ENCODE assay signal across 18 cellular contexts in the genomic region with DNA sequence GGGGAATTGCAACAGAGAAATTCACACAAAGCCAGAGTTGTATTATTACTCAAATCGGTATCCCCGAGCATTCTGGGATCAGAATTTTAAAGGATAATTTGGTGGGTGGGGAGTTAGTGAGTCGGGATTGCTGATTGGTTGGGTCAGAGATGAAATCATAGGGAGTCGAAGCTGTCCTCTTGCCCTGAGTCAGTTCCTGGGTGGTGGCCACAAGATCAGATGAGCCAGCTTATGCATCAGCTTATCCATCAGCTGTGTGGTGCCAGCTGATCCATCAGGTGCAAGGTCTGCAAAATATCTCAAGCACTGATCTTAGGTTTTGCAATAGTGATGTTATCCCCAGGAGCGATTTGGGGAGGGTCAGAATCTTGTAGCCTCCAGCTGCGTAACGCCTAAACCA.
"Had no signal": no experiment of that assay in that cellular context is flagged by ENCODE, and none has a peak within 500 bp of the region (broad histone marks: within the 10 kb centered on the region; RNA-seq: fewer than 3 reads in every experiment).

No MANE protein-coding gene starts in this region.

- H3K4me1 ChIP-seq: colonic mucosa had no signal

- H3K27me3 ChIP-seq: testis had no signal

- DNase-seq: activated CD4-positive, alpha-beta T cell treated with anti-CD3 and anti-CD28 coated beads for 1 hour; activated naive CD4-positive, alpha-beta T cell; aorta; brain microvascular endothelial cell; central memory CD4-positive, alpha-beta T cell; colonic mucosa; heart right ventricle; left lung; nephron progenitor cell; right cardiac atrium; stimulated activated CD4-positive, alpha-beta T cell treated with anti-CD3 and anti-CD28 coated beads, Interleukin-2, amount 100 ng/mL, for 48 hours; stomach; SW 1271; testis; WERI-Rb-1 had no signal

- H3K27ac Mint-ChIP-seq: nephron progenitor cell, progenitor cell of endocrine pancreas, type B pancreatic cell had no signal

- ATAC-seq: heart right ventricle, left lung, right cardiac atrium had no signal

- H3K4me3 Mint-ChIP-seq: nephron progenitor cell, type B pancreatic cell had no signal

- H3K27ac ChIP-seq: brain microvascular endothelial cell, colonic mucosa, heart right ventricle, left lung, skin epidermis, stomach, testis, WERI-Rb-1 had no signal

- H3K36me3 Mint-ChIP-seq: type B pancreatic cell had no signal

- H3K9me3 Mint-ChIP-seq: type B pancreatic cell had no signal

- H3K4me1 Mint-ChIP-seq: nephron progenitor cell had no signal
